Comparison of ENCODE assay signal across 1 cellular context in genomic region chr4:186651181-186651603, GRCh38.
TF ChIP-seq lines count a peak whose summit lies in the region.

No MANE protein-coding gene starts in this region.

TF ChIP-seq in HCT116, 20 proteins besides CTCF, POLR2A, EP300 and RAD21 (continued from another document):
- TF ChIP-seq ZBTB33 (IDR thresholded peaks at IDR 0.05; ENCODE audit: extremely low read depth, insufficient replicate concordance, low read length) (no peak), EZH2phosphoT487 (IDR thresholded peaks at IDR 0.05; ENCODE audit: borderline replicate concordance) (no peak)
TF ChIP-seq in HCT116: peak in this region for 0.
